In genomic region chr18:79934311-79935097, GRCh38 we compare ENCODE assay signal across 1 cellular context.
TF ChIP-seq lines count a peak whose summit lies in the region.

No MANE protein-coding gene starts in this region.

TF ChIP-seq in K562, 482 proteins besides CTCF, POLR2A, EP300 and RAD21:
- peak in 1 of 2 experiments; percentile 31; a peak in 2 of 4 replicates for TF ChIP-seq NRF1 (conservative IDR thresholded peaks at IDR 0.05 in 1 of 2, IDR thresholded peaks at IDR 0.05 in 1 of 2)
- TF ChIP-seq ZFP36 (IDR thresholded peaks at IDR 0.05; ENCODE audit: low read depth, low read length, partially characterized antibody) = no peak
- TF ChIP-seq SREBF1 (IDR thresholded peaks at IDR 0.05; ENCODE audit: borderline replicate concordance, low read depth, low read length) = no peak
- TF ChIP-seq ZNF57 (CRISPR knock-in tag; IDR thresholded peaks at IDR 0.05) = no peak
- TF ChIP-seq TEAD1 (CRISPR knock-in tag; IDR thresholded peaks at IDR 0.05) = no peak
- no peak for TF ChIP-seq ZNF197 (CRISPR knock-in tag; IDR thresholded peaks at IDR 0.05; ENCODE audit: low read depth)
- no peak for TF ChIP-seq THRA (IDR thresholded peaks at IDR 0.05)
- no peak for TF ChIP-seq ZNF354B (CRISPR knock-in tag; IDR thresholded peaks at IDR 0.05)
- TF ChIP-seq SPI1 (IDR thresholded peaks at IDR 0.05; ENCODE audit: borderline replicate concordance, low read depth, low read length) = no peak
- TF ChIP-seq E2F1 (CRISPR knock-in tag; IDR thresholded peaks at IDR 0.05) = no peak
- peak; percentile 44; the same call in 1 of the 2 replicates for TF ChIP-seq CBFA2T3 (IDR thresholded peaks at IDR 0.05)
- TF ChIP-seq ZBTB7A (IDR thresholded peaks at IDR 0.05; ENCODE audit: borderline replicate concordance, control insufficient read depth, low read depth, low read length) = no peak
- no peak for TF ChIP-seq SIX5 (IDR thresholded peaks at IDR 0.05; ENCODE audit: borderline replicate concordance in 1 of 2, insufficient read depth in 1 of 2, low read depth in 1 of 2, low read length in 2 of 2)
- TF ChIP-seq SMC3 (conservative IDR thresholded peaks at IDR 0.05; ENCODE audit: insufficient read depth, low read depth, low read length) = no peak
- no peak for TF ChIP-seq TSHZ1 (CRISPR knock-in tag; IDR thresholded peaks at IDR 0.05)
- TF ChIP-seq NR2C2 (CRISPR knock-in tag; IDR thresholded peaks at IDR 0.05) = peak; percentile 75
- peak; percentile 48; the same call in 1 of the 2 replicates for TF ChIP-seq NR2C2 (tag; IDR thresholded peaks at IDR 0.05)
- peak in 1 of 2 experiments; percentile 35; a peak in 1 of 4 replicates for TF ChIP-seq MNT (conservative IDR thresholded peaks at IDR 0.05)
- no peak for TF ChIP-seq JUN (IDR thresholded peaks at IDR 0.05; ENCODE audit: borderline replicate concordance, low read depth, low read length)
- no peak for TF ChIP-seq JUN (CRISPR knock-in tag; IDR thresholded peaks at IDR 0.05; ENCODE audit: borderline replicate concordance)
- no peak for TF ChIP-seq HMG20B (CRISPR knock-in tag; IDR thresholded peaks at IDR 0.05)
- no peak for TF ChIP-seq CHAMP1 (IDR thresholded peaks at IDR 0.05)
- no peak for TF ChIP-seq JUNB (CRISPR knock-in tag; conservative IDR thresholded peaks at IDR 0.05)
- no peak for TF ChIP-seq ZSCAN29 (IDR thresholded peaks at IDR 0.05)
- peak; percentile 74 for TF ChIP-seq TFAP4 (CRISPR knock-in tag; IDR thresholded peaks at IDR 0.05; ENCODE audit: borderline replicate concordance)
- TF ChIP-seq TCF3 (CRISPR knock-in tag; IDR thresholded peaks at IDR 0.05) = peak; percentile 57
- TF ChIP-seq GTF2F1 (IDR thresholded peaks at IDR 0.05; ENCODE audit: low read depth, low read length) = no peak
- TF ChIP-seq MCM2 (IDR thresholded peaks at IDR 0.05; ENCODE audit: low read depth) = no peak
- TF ChIP-seq ZBTB12 (CRISPR knock-in tag; IDR thresholded peaks at IDR 0.05) = no peak
- no peak for TF ChIP-seq ETV5 (CRISPR knock-in tag; IDR thresholded peaks at IDR 0.05; ENCODE audit: low read depth)
- no peak for TF ChIP-seq ZNF140 (CRISPR knock-in tag; IDR thresholded peaks at IDR 0.05)
- no peak for TF ChIP-seq FOSL1 (tag; conservative IDR thresholded peaks at IDR 0.05)
- TF ChIP-seq NR2C1 (IDR thresholded peaks at IDR 0.05) = peak; percentile 75
- peak; percentile 84 for TF ChIP-seq NR2C1 (tag; IDR thresholded peaks at IDR 0.05)
- TF ChIP-seq MITF (IDR thresholded peaks at IDR 0.05) = no peak
- TF ChIP-seq RFX7 (CRISPR knock-in tag; IDR thresholded peaks at IDR 0.05) = no peak
- no peak for TF ChIP-seq ELK1 (CRISPR knock-in tag; IDR thresholded peaks at IDR 0.05)
- no peak for TF ChIP-seq DIDO1 (tag; IDR thresholded peaks at IDR 0.05; ENCODE audit: low read depth)
